17 cellular contexts compared by ENCODE assay signal in the genomic region with DNA sequence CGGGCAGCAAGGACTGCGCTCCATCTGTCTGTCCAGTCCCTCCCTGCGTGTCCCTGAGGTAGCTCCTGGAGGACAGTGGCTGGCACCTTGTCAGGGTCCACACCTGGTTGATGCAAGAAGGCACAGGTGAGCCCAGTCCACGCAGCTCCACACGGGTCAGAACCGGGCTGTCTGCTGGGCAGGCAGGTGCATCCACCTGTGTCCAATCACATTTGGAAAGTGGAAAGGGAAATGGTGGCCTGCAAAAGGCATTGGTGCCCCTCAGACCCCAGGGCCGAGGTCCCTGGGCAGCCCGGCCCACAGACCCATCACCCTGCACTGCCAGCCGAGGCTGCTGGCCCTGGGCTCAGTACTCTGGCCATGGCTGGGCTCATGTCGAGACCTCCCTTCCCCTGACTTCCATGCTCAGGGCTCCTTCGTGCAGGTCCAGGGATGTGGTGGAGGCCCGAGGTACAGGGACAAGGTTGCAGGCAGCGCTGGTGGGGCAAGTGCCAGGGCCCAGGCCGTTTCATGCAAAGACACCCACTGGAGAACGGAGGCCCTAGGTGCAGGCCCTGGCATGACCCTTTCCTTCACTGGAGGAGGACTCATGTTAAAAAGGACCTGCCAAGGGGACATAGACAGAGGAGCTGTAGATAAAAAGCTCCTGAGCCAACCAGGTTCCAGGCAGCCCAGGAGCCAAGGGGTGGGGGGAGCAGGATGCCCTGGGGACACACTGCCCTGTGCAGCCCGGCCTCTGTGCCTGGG. TPM values are rescaled to one million over a fixed set of nuclear protein-coding genes. Genes with fewer than 3 reads are reported as not detected.
A peak's percentile ranks its signal among the peaks of the same experiment; 100 is the strongest.
DNase-seq lines count a peak whose midpoint lies in the region; ATAC-seq and TF ChIP-seq lines count a peak whose summit lies in the region.
"Had no signal": no experiment of that assay in that cellular context is flagged by ENCODE, and none has a peak within 500 bp of the region (broad histone marks: within the 10 kb centered on the region; RNA-seq: fewer than 3 reads in every experiment).

No MANE protein-coding gene starts in this region.

- ATAC-seq in activated CD4-positive, alpha-beta T cell treated with anti-CD3 and anti-CD28 coated beads for 36 hours, result no peak
- ATAC-seq in psoas muscle (no peak), GM21515 (IDR thresholded peaks at IDR 0.05; ENCODE audit: unreplicated experiment) (no peak)
- ATAC-seq: activated T-helper 17 cell treated with anti-CD3 and anti-CD28 coated beads, Interleukin-2, amount 50 U/mL, for 72 hours; K562 had no signal

- H3K9me3 ChIP-seq in NT2/D1 (ENCODE audit: insufficient read depth, low read length) (no peaks in the 10 kb centered on the region), psoas muscle (no peaks in the 10 kb centered on the region)

- intact Hi-C loops in activated CD4-positive, alpha-beta T cell treated with anti-CD3 and anti-CD28 coated beads for 36 hours (cut with DNase I, micrococcal nuclease), result no loop called here
- intact Hi-C loops in psoas muscle (cut with DNase I), result no loop called here

- peak overlapping the region; percentile 25 for H3K9ac ChIP-seq in NT2/D1 (ENCODE audit: insufficient read length, low read depth)

- CTCF ChIA-PET in activated CD4-positive, alpha-beta T cell treated with anti-CD3 and anti-CD28 coated beads for 36 hours (lab: Charles Lee), result no interaction called here

- POLR2A ChIA-PET in activated CD4-positive, alpha-beta T cell treated with anti-CD3 and anti-CD28 coated beads for 36 hours (lab: Charles Lee), result no interaction called here

- H3K4me1 Mint-ChIP-seq in activated CD4-positive, alpha-beta T cell treated with anti-CD3 and anti-CD28 coated beads for 36 hours, result peaks cover 11% of the 10 kb centered on the region

- peaks cover 23% of the 10 kb centered on the region for H3K4me1 ChIP-seq in NT2/D1 (ENCODE audit: insufficient read depth, insufficient read length)
- H3K4me1 ChIP-seq in psoas muscle, result no peaks in the 10 kb centered on the region

- H3K27ac ChIP-seq in psoas muscle, result no peak overlapping the region

- no peak overlapping the region for H3K27ac Mint-ChIP-seq in activated CD4-positive, alpha-beta T cell treated with anti-CD3 and anti-CD28 coated beads for 36 hours
- H3K27ac Mint-ChIP-seq: activated B cell treated with CpG ODN at 0.5 μM for 24 hours; activated T-helper 17 cell treated with anti-CD3 and anti-CD28 coated beads, Interleukin-2, amount 50 U/mL, for 72 hours; stimulated activated naive CD8-positive, alpha-beta T cell treated with anti-CD3 and anti-CD28 coated beads, Interleukin-15, Interleukin-2, amounts not matched to agents 100 ng/mL and 50 ng/mL, for 24 hours had no signal

- H3K4me3 ChIP-seq in NT2/D1 (ENCODE audit: insufficient read length, low read depth) (no peak overlapping the region), psoas muscle (no peak overlapping the region)
- H3K4me3 ChIP-seq: K562 had no signal

- H3K27me3 Mint-ChIP-seq in activated CD4-positive, alpha-beta T cell treated with anti-CD3 and anti-CD28 coated beads for 36 hours, result no peaks in the 10 kb centered on the region
- H3K27me3 Mint-ChIP-seq: activated T-helper 17 cell treated with anti-CD3 and anti-CD28 coated beads, Interleukin-2, amount 50 U/mL, for 72 hours; stimulated activated naive CD8-positive, alpha-beta T cell treated with anti-CD3 and anti-CD28 coated beads, Interleukin-15, Interleukin-2, amounts not matched to agents 100 ng/mL and 50 ng/mL, for 24 hours had no signal

- H3K36me3 ChIP-seq in NT2/D1 (ENCODE audit: insufficient read depth, insufficient read length, low read length) (no peaks in the 10 kb centered on the region), psoas muscle (ENCODE audit: insufficient read depth in 1 of 2, low read depth in 1 of 2) (no peaks in the 10 kb centered on the region)

- DNase-seq in activated CD4-positive, alpha-beta T cell treated with anti-CD3 and anti-CD28 coated beads for 1 hour, result peak; percentile 4
- DNase-seq in activated CD4-positive, alpha-beta T cell treated with anti-CD3 and anti-CD28 coated beads for 36 hours, result no peak
- DNase-seq in NT2/D1 (ENCODE audit: low read depth, low spot score), result no peak
- peak; percentile 2 for DNase-seq in hepatic stellate cell (ENCODE audit: low spot score)
- DNase-seq in psoas muscle, result peak; percentile 4 to 26
- no peak for DNase-seq in NCI-H187 (lab: John Stamatoyannopoulos, UW)
- no peak for DNase-seq in NCI-H1105 treated with DMSO at 0.1 percent for 48 hours (lab: John Stamatoyannopoulos, UW)
- DNase-seq: activated B cell treated with CpG ODN at 0.5 μM for 24 hours, GF-D8, naive B cell, OCI-M1 had no signal

- H3K27me3 ChIP-seq in NT2/D1 (ENCODE audit: insufficient read depth, insufficient read length) (no peaks in the 10 kb centered on the region), psoas muscle (ENCODE audit: insufficient read depth in 3 of 3, low read length in 2 of 3) (peaks cover 0 to 41% (median 7%) of the 10 kb centered on the region in 3 donors)

- no peaks in the 10 kb centered on the region for H3K9me3 Mint-ChIP-seq in activated CD4-positive, alpha-beta T cell treated with anti-CD3 and anti-CD28 coated beads for 36 hours (ENCODE audit: low read depth)
- H3K9me3 Mint-ChIP-seq: activated B cell treated with CpG ODN at 0.5 μM for 24 hours; activated T-helper 17 cell treated with anti-CD3 and anti-CD28 coated beads, Interleukin-2, amount 50 U/mL, for 72 hours; naive B cell; stimulated activated naive CD8-positive, alpha-beta T cell treated with anti-CD3 and anti-CD28 coated beads, Interleukin-15, Interleukin-2, amounts not matched to agents 100 ng/mL and 50 ng/mL, for 24 hours had no signal

- H3K4me3 Mint-ChIP-seq in activated CD4-positive, alpha-beta T cell treated with anti-CD3 and anti-CD28 coated beads for 36 hours, result no peak overlapping the region
- H3K4me3 Mint-ChIP-seq: activated B cell treated with CpG ODN at 0.5 μM for 24 hours; activated T-helper 17 cell treated with anti-CD3 and anti-CD28 coated beads, Interleukin-2, amount 50 U/mL, for 72 hours; naive B cell; stimulated activated naive CD8-positive, alpha-beta T cell treated with anti-CD3 and anti-CD28 coated beads, Interleukin-15, Interleukin-2, amounts not matched to agents 100 ng/mL and 50 ng/mL, for 24 hours had no signal

- no peaks in the 10 kb centered on the region for H3K36me3 Mint-ChIP-seq in activated CD4-positive, alpha-beta T cell treated with anti-CD3 and anti-CD28 coated beads for 36 hours (ENCODE audit: low read depth)
- H3K36me3 Mint-ChIP-seq: naive B cell had no signal

- no peak for TF ChIP-seq CTCF in psoas muscle (IDR thresholded peaks at IDR 0.05)

- 75 to 86% (median 75%) methylated on average over 16 of the region's 16 CpGs for WGBS in psoas muscle, 3 donors

RNA-seq across cellular contexts. Expression of a gene that starts 38.9 kb away (rescaled TPM):
- total RNA-seq in activated CD4-positive, alpha-beta T cell treated with anti-CD3 and anti-CD28 coated beads for 36 hours, result not detected
- under 1 TPM in 1 of 4 donors, not detected in 3; 0.34 TPM for total RNA-seq in psoas muscle
- under 1 TPM in 1 of 3 donors, not detected in 2; 0.16 TPM for polyA plus RNA-seq in psoas muscle
- total RNA-seq: activated B cell treated with CpG ODN at 0.5 μM for 24 hours; activated T-helper 17 cell treated with anti-CD3 and anti-CD28 coated beads, Interleukin-2, amount 50 U/mL, for 72 hours; fibroblast of villous mesenchyme; K562 had no signal
- polyA plus RNA-seq: K562 had no signal

RNA-seq across cellular contexts. Expression of a gene that starts 49.5 kb away (rescaled TPM):
- total RNA-seq in activated CD4-positive, alpha-beta T cell treated with anti-CD3 and anti-CD28 coated beads for 36 hours, result not detected
- not detected for total RNA-seq in psoas muscle
- 1 to 10 TPM in 1 of 3 donors, under 1 TPM in 1, not detected in 1; 0.65 to 2.8 TPM for polyA plus RNA-seq in psoas muscle
- total RNA-seq: activated B cell treated with CpG ODN at 0.5 μM for 24 hours; activated T-helper 17 cell treated with anti-CD3 and anti-CD28 coated beads, Interleukin-2, amount 50 U/mL, for 72 hours; fibroblast of villous mesenchyme; K562 had no signal
- polyA plus RNA-seq: K562, keratinocyte had no signal

RNA-seq across cellular contexts. Expression of a gene that starts 59.8 kb away (rescaled TPM):
- 1 to 10 TPM; 2.0 to 2.7 TPM for total RNA-seq in activated CD4-positive, alpha-beta T cell treated with anti-CD3 and anti-CD28 coated beads for 36 hours
- not detected for total RNA-seq in psoas muscle
- polyA plus RNA-seq in psoas muscle, result under 1 TPM in 2 of 3 donors, not detected in 1; 0.03 to 0.08 TPM
- total RNA-seq: fibroblast of villous mesenchyme had no signal

Comparison
In these comparisons a context has a peak if more than half of its experiments do, and no peak if none do; other contexts are left out.
1. DNase-seq: peak in activated CD4-positive, alpha-beta T cell treated with anti-CD3 and anti-CD28 coated beads for 1 hour (single experiment), hepatic stellate cell (single experiment) and psoas muscle (2 of 2); none in activated CD4-positive, alpha-beta T cell treated with anti-CD3 and anti-CD28 coated beads for 36 hours (single experiment), NT2/D1 (single experiment), NCI-H187 (0 of 2) and NCI-H1105 treated with DMSO at 0.1 percent for 48 hours (single experiment).